ENCODE assay signal across 14 cellular contexts in the genomic region with DNA sequence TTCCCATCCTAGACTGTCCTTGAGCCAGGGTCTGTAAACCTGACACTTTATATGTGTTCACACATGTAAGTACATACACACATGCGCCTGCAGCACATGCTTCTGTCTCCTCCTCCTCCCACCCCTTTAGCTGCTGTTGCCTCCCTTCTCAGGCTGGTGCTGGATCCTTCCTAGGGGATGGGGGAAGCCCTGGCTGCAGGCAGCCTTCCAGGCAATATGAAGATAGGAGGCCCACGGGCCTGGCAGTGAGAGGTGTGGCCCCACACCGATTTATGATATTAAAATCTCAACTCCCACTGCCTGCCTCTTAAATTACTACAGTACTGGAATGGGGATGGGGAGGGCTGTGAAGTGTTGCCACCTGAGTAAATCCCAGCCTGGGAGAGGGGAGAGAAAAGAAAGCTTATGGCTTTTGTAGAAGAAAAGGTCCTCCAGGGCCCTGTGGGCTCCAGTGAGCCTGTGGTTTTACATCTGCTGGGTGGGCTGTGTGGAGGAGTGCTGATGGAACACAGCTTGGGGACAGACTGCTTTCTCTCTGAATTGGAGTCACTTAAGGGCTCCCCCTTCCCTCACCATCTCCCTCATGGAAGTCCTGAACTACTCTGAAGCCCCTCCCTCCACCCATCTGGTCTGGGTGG. TPM values are rescaled to one million over a fixed set of nuclear protein-coding genes. Genes with fewer than 3 reads are reported as not detected.
A peak's percentile ranks its signal among the peaks of the same experiment; 100 is the strongest.
DNase-seq lines count a peak whose midpoint lies in the region; ATAC-seq, FAIRE-seq and TF ChIP-seq lines count a peak whose summit lies in the region.
"Had no signal": no experiment of that assay in that cellular context is flagged by ENCODE, and none has a peak within 500 bp of the region (broad histone marks: within the 10 kb centered on the region; RNA-seq: fewer than 3 reads in every experiment).

No MANE protein-coding gene starts in this region.

- H3K27me3 ChIP-seq in WERI-Rb-1 (ENCODE audit: insufficient read depth, low read depth, severe bottlenecking) = peaks cover 6% of the 10 kb centered on the region

- no peak for FAIRE-seq in kidney (lab: Jason Lieb, UNC)
- FAIRE-seq: D721Med, H54, small intestine had no signal

- peaks cover 31% of the 10 kb centered on the region for H3K27me3 Mint-ChIP-seq in type B pancreatic cell
- H3K27me3 Mint-ChIP-seq in activated T-helper 17 cell treated with anti-CD3 and anti-CD28 coated beads, Interleukin-2, amount 50 U/mL, for 72 hours = peaks cover 22% of the 10 kb centered on the region

- H3K9me3 ChIP-seq in WERI-Rb-1 (ENCODE audit: severe bottlenecking) = no peaks in the 10 kb centered on the region
- H3K9me3 ChIP-seq in kidney (ENCODE audit: control insufficient read depth in 1 of 2, low read length in 2 of 2) = no peaks in the 10 kb centered on the region
- H3K9me3 ChIP-seq: heart right ventricle had no signal

- H3K36me3 Mint-ChIP-seq in type B pancreatic cell = peaks cover 6% of the 10 kb centered on the region
- peaks cover 54% of the 10 kb centered on the region for H3K36me3 Mint-ChIP-seq in activated T-helper 17 cell treated with anti-CD3 and anti-CD28 coated beads, Interleukin-2, amount 50 U/mL, for 72 hours (ENCODE audit: low read depth)

- no peaks in the 10 kb centered on the region for H3K9me3 Mint-ChIP-seq in type B pancreatic cell
- no peaks in the 10 kb centered on the region for H3K9me3 Mint-ChIP-seq in activated T-helper 17 cell treated with anti-CD3 and anti-CD28 coated beads, Interleukin-2, amount 50 U/mL, for 72 hours

- H3K27ac Mint-ChIP-seq in type B pancreatic cell = peak overlapping the region; percentile 57
- H3K27ac Mint-ChIP-seq in activated T-helper 17 cell treated with anti-CD3 and anti-CD28 coated beads, Interleukin-2, amount 50 U/mL, for 72 hours = no peak overlapping the region

- peak overlapping the region; percentile 80 for H3K4me3 Mint-ChIP-seq in type B pancreatic cell
- no peak overlapping the region for H3K4me3 Mint-ChIP-seq in activated T-helper 17 cell treated with anti-CD3 and anti-CD28 coated beads, Interleukin-2, amount 50 U/mL, for 72 hours

- peaks cover 44% of the 10 kb centered on the region for H3K36me3 ChIP-seq in WERI-Rb-1
- peaks cover 12 to 27% of the 10 kb centered on the region in 2 donors for H3K36me3 ChIP-seq in kidney (ENCODE audit: control insufficient read depth in 1 of 2, insufficient read depth in 2 of 2, low read length in 2 of 2)

- peak overlapping the region; percentile 59 for H3K4me3 ChIP-seq in WERI-Rb-1 (ENCODE audit: low read depth, low read length)
- H3K4me3 ChIP-seq in kidney (ENCODE audit: low read length in 2 of 2) = peak overlapping the region in 1 of 2 donors; percentile 79

- peaks cover 8% of the 10 kb centered on the region for H3K4me1 Mint-ChIP-seq in type B pancreatic cell (ENCODE audit: unreplicated experiment)
- peaks cover 11% of the 10 kb centered on the region for H3K4me1 Mint-ChIP-seq in activated T-helper 17 cell treated with anti-CD3 and anti-CD28 coated beads, Interleukin-2, amount 50 U/mL, for 72 hours

- intact Hi-C loops in Right ventricle myocardium inferior (cut with DNase I) = loop anchor here (10.0 kb wide), 1 partner anchor 45 kb away; the partner anchor contains the start of gene BECN1
- intact Hi-C loops in left cardiac atrium (cut with DNase I) = no loop called here
- intact Hi-C loops in kidney (cut with DNase I) = no loop called here

- H3K4me1 ChIP-seq in kidney (ENCODE audit: control insufficient read depth in 1 of 2, insufficient read depth in 1 of 2, low read depth in 1 of 2, low read length in 2 of 2) = peaks cover 0 to 6% of the 10 kb centered on the region in 2 donors

- DNase-seq in Right ventricle myocardium inferior (ENCODE audit: missing footprints) (no peak), left cardiac atrium (no peak), WERI-Rb-1 (peak; percentile 88), kidney (peak; percentile 47), type B pancreatic cell (ENCODE audit: extremely low spot score, unreplicated experiment) (no peak), A172 (ENCODE audit: low spot score) (no peak)
- DNase-seq: heart right ventricle, MV-4-11, occipital lobe had no signal

- peak; percentile 3 for ATAC-seq in Right ventricle myocardium inferior
- no peak for ATAC-seq in left cardiac atrium
- no peak for ATAC-seq in activated T-helper 17 cell treated with anti-CD3 and anti-CD28 coated beads, Interleukin-2, amount 50 U/mL, for 72 hours (replicated peaks)
- no peak for ATAC-seq in HG02870 (IDR thresholded peaks at IDR 0.05; ENCODE audit: unreplicated experiment)

- peak overlapping the region in 1 of 2 donors; percentile 42 for H3K9ac ChIP-seq in kidney (ENCODE audit: low read length in 2 of 2)

- TF ChIP-seq CTCF in WERI-Rb-1 (IDR thresholded peaks at IDR 0.05; ENCODE audit: low read depth, low read length) (no peak), kidney (IDR thresholded peaks at IDR 0.05; ENCODE audit: borderline replicate concordance, extremely low read depth, insufficient read depth) (no peak), type B pancreatic cell (conservative IDR thresholded peaks at IDR 0.05) (no peak)

- H3K27ac ChIP-seq in WERI-Rb-1 = peak overlapping the region; percentile 36
- H3K27ac ChIP-seq in kidney (ENCODE audit: low read depth in 2 of 2, low read length in 2 of 2) = peak overlapping the region; percentile 69 to 79
- H3K27ac ChIP-seq: heart right ventricle had no signal

RNA-seq across cellular contexts. Expression of gene WNK4, which starts 1.0 kb away (rescaled TPM):
- total RNA-seq in Right ventricle myocardium inferior (not detected), left cardiac atrium (not detected), kidney (14.9 TPM), type B pancreatic cell (ENCODE audit: low replicate concordance) (2.7 and 4.2 TPM in 2 replicates)
- polyA plus RNA-seq in kidney (ENCODE audit: insufficient read depth, low read depth, low replicate concordance) = 26.4 TPM
- 1 to 10 TPM in 1 of 2 donors, under 1 TPM in 1; 0.41 to 1.5 TPM for total RNA-seq in activated T-helper 17 cell treated with anti-CD3 and anti-CD28 coated beads, Interleukin-2, amount 50 U/mL, for 72 hours
- 0.34 and 0.50 TPM in 2 replicates for total RNA-seq in A172 (2014; rRNA removed; shearing (Covaris generic))

RNA-seq across cellular contexts. Expression of gene VPS25, which starts 6.2 kb away (rescaled TPM):
- total RNA-seq in Right ventricle myocardium inferior (33.2 TPM), left cardiac atrium (10 to 100 TPM; 30.0 to 32.1 TPM), kidney (85.2 TPM), type B pancreatic cell (ENCODE audit: low replicate concordance) (86.9 and 103 TPM in 2 replicates)
- 112 TPM for polyA plus RNA-seq in kidney (ENCODE audit: insufficient read depth, low read depth, low replicate concordance)
- total RNA-seq in activated T-helper 17 cell treated with anti-CD3 and anti-CD28 coated beads, Interleukin-2, amount 50 U/mL, for 72 hours = 10 to 100 TPM; 39.3 to 47.5 TPM
- total RNA-seq in A172 (2014; rRNA removed; shearing (Covaris generic)) = 174 and 181 TPM in 2 replicates

RNA-seq across cellular contexts. Expression of gene RAMP2, which starts 18.4 kb away (rescaled TPM):
- 41.3 TPM for total RNA-seq in Right ventricle myocardium inferior
- 10 to 100 TPM; 40.9 to 49.7 TPM for total RNA-seq in left cardiac atrium
- total RNA-seq in kidney = 55.7 TPM
- 134 TPM for polyA plus RNA-seq in kidney (ENCODE audit: insufficient read depth, low read depth, low replicate concordance)
- total RNA-seq in type B pancreatic cell (ENCODE audit: low replicate concordance) = 1.5 and 8.3 TPM in 2 replicates
- not detected for total RNA-seq in activated T-helper 17 cell treated with anti-CD3 and anti-CD28 coated beads, Interleukin-2, amount 50 U/mL, for 72 hours
- total RNA-seq in A172 (2014; rRNA removed; shearing (Covaris generic)) = not detected in 2 replicates

RNA-seq across cellular contexts. Expression of gene COA3, which starts 19.1 kb away (rescaled TPM):
- total RNA-seq in Right ventricle myocardium inferior (72.6 TPM), left cardiac atrium (10 to 100 TPM; 60.3 to 63.9 TPM), kidney (144 TPM), type B pancreatic cell (ENCODE audit: low replicate concordance) (82.2 and 93.9 TPM in 2 replicates)
- polyA plus RNA-seq in kidney (ENCODE audit: insufficient read depth, low read depth, low replicate concordance) = 656 TPM
- total RNA-seq in activated T-helper 17 cell treated with anti-CD3 and anti-CD28 coated beads, Interleukin-2, amount 50 U/mL, for 72 hours = 10 to 100 TPM; 18.6 to 31.2 TPM
- 112 and 122 TPM in 2 replicates for total RNA-seq in A172 (2014; rRNA removed; shearing (Covaris generic))

RNA-seq across cellular contexts. Expression of gene CNTD1, which starts 19.2 kb away (rescaled TPM):
- total RNA-seq in Right ventricle myocardium inferior (0.30 TPM), left cardiac atrium (under 1 TPM in 1 of 2 donors, not detected in 1; 0.44 TPM), kidney (0.60 TPM), type B pancreatic cell (ENCODE audit: low replicate concordance) (0.46 TPM in 1 of 2 replicates, not detected in the other)
- 0.95 TPM for polyA plus RNA-seq in kidney (ENCODE audit: insufficient read depth, low read depth, low replicate concordance)
- under 1 TPM in 1 of 2 donors, not detected in 1; 0.24 TPM for total RNA-seq in activated T-helper 17 cell treated with anti-CD3 and anti-CD28 coated beads, Interleukin-2, amount 50 U/mL, for 72 hours
- total RNA-seq in A172 (2014; rRNA removed; shearing (Covaris generic)) = 0.03 and 0.29 TPM in 2 replicates

Comparison
In these comparisons a context has a peak if more than half of its experiments do, and no peak if none do; other contexts are left out.
1. DNase-seq: peak in WERI-Rb-1 (single experiment) and kidney (single experiment); none in Right ventricle myocardium inferior (single experiment), left cardiac atrium (single experiment), type B pancreatic cell (single experiment) and A172 (single experiment).